2 cellular contexts compared by ENCODE assay signal in genomic region chr11:125570952-125571351, GRCh38.
TF ChIP-seq lines count a peak whose summit lies in the region.

No MANE protein-coding gene starts in this region.

TF ChIP-seq in H1, 55 proteins besides CTCF, POLR2A, EP300 and RAD21:
- TF ChIP-seq RXRA (IDR thresholded peaks at IDR 0.05; ENCODE audit: insufficient read depth, low read depth, low read length) (no peak), BACH1 (IDR thresholded peaks at IDR 0.05; ENCODE audit: low read length) (no peak), SRF (IDR thresholded peaks at IDR 0.05; ENCODE audit: low read depth, low read length) (no peak), SAP30 (IDR thresholded peaks at IDR 0.05; ENCODE audit: insufficient read depth, insufficient replicate concordance, low read length) (no peak), GABPA (IDR thresholded peaks at IDR 0.05; ENCODE audit: borderline replicate concordance, insufficient read depth, low read length) (no peak), POU5F1 (IDR thresholded peaks at IDR 0.05; ENCODE audit: low read depth, low read length) (no peak), CREB1 (IDR thresholded peaks at IDR 0.05) (no peak), SIRT6 (IDR thresholded peaks at IDR 0.05; ENCODE audit: low read length) (no peak), JUN (IDR thresholded peaks at IDR 0.05; ENCODE audit: low read depth, low read length) (no peak), CHD1 (IDR thresholded peaks at IDR 0.05; ENCODE audit: low read depth, low read length) (no peak)

TF ChIP-seq in GM12891, 5 proteins besides CTCF, POLR2A, EP300 and RAD21:
- TF ChIP-seq POU2F2 (IDR thresholded peaks at IDR 0.05; ENCODE audit: low read depth, low read length) (no peak), TAF1 (IDR thresholded peaks at IDR 0.05; ENCODE audit: low read depth, low read length) (no peak), SPI1 (IDR thresholded peaks at IDR 0.05; ENCODE audit: low read depth, low read length) (no peak), PAX5 (IDR thresholded peaks at IDR 0.05; ENCODE audit: insufficient read depth, low read length, severe bottlenecking) (no peak), POLR2AphosphoS5 (IDR thresholded peaks at IDR 0.05; ENCODE audit: low read depth, low read length) (no peak)
